ENCODE assay signal across 18 cellular contexts in genomic region chr3:188539631-188540194, GRCh38.
"Had no signal": no experiment of that assay in that cellular context is flagged by ENCODE, and none has a peak within 500 bp of the region (broad histone marks: within the 10 kb centered on the region; RNA-seq: fewer than 3 reads in every experiment).

No MANE protein-coding gene starts in this region.

- DNase-seq: activated CD4-positive, alpha-beta T cell treated with anti-CD3 and anti-CD28 coated beads, Interleukin-2, amount 50 U/mL, for 1 hour; activated CD4-positive, CD25-positive, alpha-beta regulatory T cell treated with anti-CD3 and anti-CD28 coated beads, Interleukin-2, amount 50 U/mL, for 72 hours; activated T-cell treated with anti-CD3 and anti-CD28 coated beads, Interleukin-2, amount 50 U/mL, for 1 hour; foreskin keratinocyte; kidney; lower lobe of right lung; mesendoderm; mucosa of descending colon; naive thymus-derived CD4-positive, alpha-beta T cell; occipital lobe; posterior cingulate gyrus; stimulated activated CD4-positive, alpha-beta T cell treated with anti-CD3 and anti-CD28 coated beads, Interleukin-4, amount 100 ng/mL, for 4 hours; substantia nigra; T-cell; tibial artery; WERI-Rb-1 had no signal

- ATAC-seq: activated T-helper 17 cell treated with anti-CD3 and anti-CD28 coated beads, Interleukin-2, amount 50 U/mL, for 72 hours; foreskin keratinocyte; left lobe of liver; lower lobe of right lung; mucosa of descending colon; naive thymus-derived CD4-positive, alpha-beta T cell; T-cell had no signal
